8 cellular contexts compared by ENCODE assay signal in genomic region chr22:37643225-37643847, GRCh38. TPM values are rescaled to one million over a fixed set of nuclear protein-coding genes. Genes with fewer than 3 reads are reported as not detected.
DNase-seq lines count a peak whose midpoint lies in the region; ATAC-seq, FAIRE-seq and TF ChIP-seq lines count a peak whose summit lies in the region.

No MANE protein-coding gene starts in this region.

- WGBS in GM12878 (ENCODE audit: insufficient coverage, insufficient replicate concordance, low lambda C conversion rate, missing lambda C conversion rate): 24% methylated on average over 9 of the region's 9 CpGs

- FAIRE-seq in GM12878 (lab: Jason Lieb, UNC): peak; percentile 13

- H3K27me3 ChIP-seq in GM12878 (replicated peaks in 1 of 2; ENCODE audit: control insufficient read depth in 2 of 2, insufficient read depth in 2 of 2, low read length in 1 of 2): no peaks in the 10 kb centered on the region

- no peaks in the 10 kb centered on the region for H4K20me1 ChIP-seq in GM12878 (ENCODE audit: control insufficient read depth, insufficient read depth)

- peaks cover 9 to 25% of the 10 kb centered on the region in 2 experiments; a peak in 3 of 4 replicates for H3K36me3 ChIP-seq in GM12878 (ENCODE audit: control insufficient read depth in 2 of 2, insufficient read depth in 2 of 2, low read length in 1 of 2)

- no TSS peak for BruUV-seq in GM12878 (replicated peaks; lab: Mats Ljungman, UMichigan)

- H3K4me2 ChIP-seq in GM12878 (ENCODE audit: control insufficient read depth, insufficient read depth): peak overlapping the region; percentile 64

- TF ChIP-seq EP300 in GM12878 (IDR thresholded peaks at IDR 0.05; ENCODE audit: borderline replicate concordance in 1 of 2, control insufficient read depth in 1 of 2, low read depth in 2 of 2, low read length in 2 of 2): no peak

- H3K4me3 ChIP-seq in AG04449 (ENCODE audit: low read depth, low read length) (no peak overlapping the region), GM12878 (no peak overlapping the region)

- H2AFZ ChIP-seq in GM12878 (ENCODE audit: control insufficient read depth, low read depth, low read length): no peak overlapping the region

- no peak overlapping the region for H3K9ac ChIP-seq in GM12878 (ENCODE audit: control insufficient read depth, insufficient read depth, low read length)

- in situ Hi-C loops in GM13977 (cut with MboI; ENCODE audit: low pct_unique_long_range_greater_than_20kb, low sequenced_read_pairs, unreplicated experiment): no loop called here
- in situ Hi-C loops in GM12878 (cut with MboI): no loop called here

- intact Hi-C loops in GM12878 (cut with micrococcal nuclease; ENCODE audit: unreplicated experiment): loop anchor here (1.0 kb wide), 1 partner anchor 38 kb away; no protein-coding TSS in a partner anchor

- TF ChIP-seq CTCF in AG04449 (IDR thresholded peaks at IDR 0.05; ENCODE audit: insufficient read depth, low read length, missing control alignments) (peak; percentile 89), GM13977 (IDR thresholded peaks at IDR 0.05; ENCODE audit: extremely low read depth, insufficient read depth, missing control alignments) (peak; percentile 95), GM12878 (IDR thresholded peaks at IDR 0.05 in 2 of 3, conservative IDR thresholded peaks at IDR 0.05 in 1 of 3; ENCODE audit: control insufficient read depth in 2 of 3, extremely low read depth in 1 of 3, insufficient read depth in 1 of 3, low read depth in 3 of 3, low read length in 3 of 3) (peak; percentile 86 to 92 (median 89))

- H3K27ac ChIP-seq in GM12878 (ENCODE audit: control insufficient read depth, insufficient read depth): no peak overlapping the region

- peaks cover 28% of the 10 kb centered on the region for H3K4me1 ChIP-seq in GM12878 (ENCODE audit: control insufficient read depth, insufficient read depth, low read length)

- no peaks in the 10 kb centered on the region for H3K9me3 ChIP-seq in GM12878 (replicated peaks; ENCODE audit: control insufficient read depth, insufficient read depth, low read length)

- peak; percentile 79 for ATAC-seq in GM12878
- ATAC-seq in GM21619 (IDR thresholded peaks at IDR 0.05; ENCODE audit: unreplicated experiment): no peak

- DNase-seq in AG04449 (ENCODE audit: low read depth, low spot score) (no peak), GM13977 (ENCODE audit: low spot score) (peak; percentile 88), NAMALWA (ENCODE audit: low spot score) (peak; percentile 89), UCSD-AML1 (lab: John Stamatoyannopoulos, UW; ENCODE audit: unreplicated experiment) (peak; percentile 84), GM12878 (ENCODE audit: low read depth, low spot score) (no peak), iPS-NIHi7 (ENCODE audit: extremely low spot score) (peak; percentile 88)
- DNase-seq in stimulated activated CD4-positive, alpha-beta T cell treated with anti-CD3 and anti-CD28 coated beads, Interleukin-12 subunit alpha, Interleukin-12 subunit beta, amount 100 ng/mL, for 48 hours (ENCODE audit: low read depth in 2 of 3, low spot score in 1 of 3): peak; percentile 77 to 94 (median 83)

- H3K79me2 ChIP-seq in GM12878 (ENCODE audit: control insufficient read depth, insufficient read depth, low read length): peaks cover 26% of the 10 kb centered on the region

- RAD21 ChIA-PET in GM12878 (lab: Charles Lee; ENCODE audit: unreplicated experiment): interaction anchor here (0.8 to 10.1 kb wide), 15 partner anchors 10 to 263 kb away, joined by 3 to 173 read pairs (median 7); partner anchors contain the start of genes GGA1, LGALS1, MICALL1 and NOL12

- TF ChIP-seq RAD21 in GM12878 (IDR thresholded peaks at IDR 0.05; ENCODE audit: insufficient read depth, low read depth, low read length): peak; percentile 62

- SMC1A ChIA-PET in GM12878 (lab: Charles Lee; ENCODE audit: uncharacterized antibody, unreplicated experiment): interaction anchor here (0.7 to 8.6 kb wide), 12 partner anchors 8 to 106 kb away, joined by 3 to 108 read pairs (median 6); partner anchors contain the start of genes GGA1, LGALS1 and PDXP

- CTCF ChIA-PET in AG04449 (lab: Yijun Ruan, JAX) (interaction anchor here (0.6 to 18.2 kb wide), 40 partner anchors 18 to 220 kb away, joined by 3 to 454 read pairs (median 6); partner anchors contain the start of genes GCAT, LGALS1, NOL12 and PDXP), GM12878 (lab: Yijun Ruan, JAX) (interaction anchor here (0.6 to 15.9 kb wide), 32 partner anchors 8 to 322 kb away, joined by 3 to 396 read pairs (median 4); partner anchors contain the start of genes ANKRD54, GCAT, GGA1 and LGALS1)

- TF ChIP-seq POLR2A in GM12878 (IDR thresholded peaks at IDR 0.05; ENCODE audit: low read depth, low read length): no peak

- POLR2A ChIA-PET in AG04449 (lab: Yijun Ruan, JAX): interaction anchor here (0.6 to 4.2 kb wide), 11 partner anchors 9 to 109 kb away, joined by 3 to 49 read pairs (median 4); partner anchors contain the start of genes LGALS1, NOL12 and PDXP
- POLR2A ChIA-PET in GM12878 (lab: Charles Lee): interaction anchor here (0.6 to 6.0 kb wide), 11 partner anchors 9 to 40 kb away, joined by 3 to 96 read pairs (median 9); partner anchors contain the start of genes GGA1, LGALS1 and PDXP

RNA-seq across cellular contexts. Expression of gene SH3BP1, which starts 3.9 kb away (rescaled TPM):
- total RNA-seq in GM12878 (2013; cell fraction: nucleolus; rRNA removed): 73.5 and 76.3 TPM in 2 replicates
- total RNA-seq in GM12878 (2014; rRNA removed) (34.0 and 37.5 TPM in 2 replicates), GM12878 (2014; rRNA removed; fragmentation: Illumina TruSeq; extraction: Trizol) (16.8 and 17.9 TPM in 2 replicates), GM12878 (2021) (67.0 and 70.5 TPM in 2 replicates)
- 126 TPM for polyA plus RNA-seq in GM12878 (2011; ENCODE audit: low read depth)
- polyA plus RNA-seq in GM12878 (2011; rRNA removed) (14.5 and 27.0 TPM in 2 replicates), GM12878 (2014; fragmentation: Illumina TruSeq; extraction: Trizol) (22.9 and 58.6 TPM in 2 replicates), GM12878 (2014; fragmentation: Nextera tagmentation; extraction: Ambion mirVana) (1 to 10 TPM in 1 of 2 experiments, under 1 TPM in 1; 0.29 to 1.1 TPM), GM12878 (2014; rRNA removed) (31.7 and 43.3 TPM in 2 replicates), GM12878 (2016; fragmentation: Nextera tagmentation; extraction: Ambion mirVana) (1 to 10 TPM; 4.8 to 9.9 TPM)
- 37.4 and 46.9 TPM in 2 replicates for polyA plus RNA-seq in GM12878 (2011; cell fraction: cytosol; rRNA removed)
- polyA plus RNA-seq in GM12878 (2011; cell fraction: nucleus; rRNA removed): 135 and 140 TPM in 2 replicates
- 56.7 and 111 TPM in 2 replicates for polyA plus RNA-seq in GM12878 (2012)
- polyA minus RNA-seq in GM12878 (2011; rRNA and poly(A)+ RNA removed): 39.4 and 47.3 TPM in 2 replicates
- polyA minus RNA-seq in GM12878 (2011; cell fraction: cytosol; rRNA and poly(A)+ RNA removed): 11.4 and 39.4 TPM in 2 replicates
- 33.5 and 50.5 TPM in 2 replicates for polyA minus RNA-seq in GM12878 (2011; cell fraction: nucleus; rRNA and poly(A)+ RNA removed)

RNA-seq across cellular contexts. Expression of gene PDXP, which starts 15.2 kb away (rescaled TPM):
- 7.4 and 8.6 TPM in 2 replicates for total RNA-seq in GM12878 (2013; cell fraction: nucleolus; rRNA removed)
- total RNA-seq in GM12878 (2014; rRNA removed) (36.8 and 41.1 TPM in 2 replicates), GM12878 (2014; rRNA removed; fragmentation: Illumina TruSeq; extraction: Trizol) (27.2 and 29.7 TPM in 2 replicates), GM12878 (2021) (38.6 and 44.7 TPM in 2 replicates)
- polyA plus RNA-seq in GM12878 (2011; ENCODE audit: low read depth): 14.9 TPM
- polyA plus RNA-seq in GM12878 (2011; rRNA removed) (25.4 and 39.4 TPM in 2 replicates), GM12878 (2014; fragmentation: Illumina TruSeq; extraction: Trizol) (30.1 and 40.0 TPM in 2 replicates), GM12878 (2014; fragmentation: Nextera tagmentation; extraction: Ambion mirVana) (10 to 100 TPM in 1 of 2 experiments, 1 to 10 TPM in 1; 9.8 to 15.2 TPM), GM12878 (2014; rRNA removed) (56.7 and 57.9 TPM in 2 replicates), GM12878 (2016; fragmentation: Nextera tagmentation; extraction: Ambion mirVana) (1 to 10 TPM; 4.4 to 4.8 TPM)
- 66.8 and 73.1 TPM in 2 replicates for polyA plus RNA-seq in GM12878 (2011; cell fraction: cytosol; rRNA removed)
- polyA plus RNA-seq in GM12878 (2011; cell fraction: nucleus; rRNA removed): 26.0 and 35.5 TPM in 2 replicates
- 17.7 and 26.5 TPM in 2 replicates for polyA plus RNA-seq in GM12878 (2012)
- polyA minus RNA-seq in GM12878 (2011; rRNA and poly(A)+ RNA removed): 22.2 and 37.3 TPM in 2 replicates
- polyA minus RNA-seq in GM12878 (2011; cell fraction: cytosol; rRNA and poly(A)+ RNA removed): 11.4 and 17.4 TPM in 2 replicates
- 7.3 and 9.7 TPM in 2 replicates for polyA minus RNA-seq in GM12878 (2011; cell fraction: nucleus; rRNA and poly(A)+ RNA removed)

RNA-seq across cellular contexts. Expression of gene LGALS1, which starts 32.1 kb away (rescaled TPM):
- 71.4 and 74.1 TPM in 2 replicates for total RNA-seq in GM12878 (2013; cell fraction: nucleolus; rRNA removed)
- total RNA-seq in GM12878 (2014; rRNA removed) (1,028 and 1,163 TPM in 2 replicates), GM12878 (2014; rRNA removed; fragmentation: Illumina TruSeq; extraction: Trizol) (508 and 518 TPM in 2 replicates), GM12878 (2021) (636 and 637 TPM in 2 replicates)
- 1,837 TPM for polyA plus RNA-seq in GM12878 (2011; ENCODE audit: low read depth)
- polyA plus RNA-seq in GM12878 (2011; rRNA removed) (690 and 1,889 TPM in 2 replicates), GM12878 (2014; fragmentation: Illumina TruSeq; extraction: Trizol) (56.5 and 312 TPM in 2 replicates), GM12878 (2014; fragmentation: Nextera tagmentation; extraction: Ambion mirVana) (100 to 1,000 TPM; 571 TPM), GM12878 (2014; rRNA removed) (1,386 and 1,631 TPM in 2 replicates), GM12878 (2016; fragmentation: Nextera tagmentation; extraction: Ambion mirVana) (100 to 1,000 TPM; 777 to 791 TPM)
- 2,989 and 3,872 TPM in 2 replicates for polyA plus RNA-seq in GM12878 (2011; cell fraction: cytosol; rRNA removed)
- polyA plus RNA-seq in GM12878 (2011; cell fraction: nucleus; rRNA removed): 1,936 and 2,514 TPM in 2 replicates
- 1,111 and 1,241 TPM in 2 replicates for polyA plus RNA-seq in GM12878 (2012)
- 796 and 1,494 TPM in 2 replicates for polyA minus RNA-seq in GM12878 (2011; rRNA and poly(A)+ RNA removed)
- polyA minus RNA-seq in GM12878 (2011; cell fraction: cytosol; rRNA and poly(A)+ RNA removed): 213 and 229 TPM in 2 replicates
- 191 and 194 TPM in 2 replicates for polyA minus RNA-seq in GM12878 (2011; cell fraction: nucleus; rRNA and poly(A)+ RNA removed)

RNA-seq across cellular contexts. Expression of gene GGA1, which starts 34.7 kb away (rescaled TPM):
- total RNA-seq in GM12878 (2013; cell fraction: nucleolus; rRNA removed): 185 and 204 TPM in 2 replicates
- 43.1 and 53.4 TPM in 2 replicates for total RNA-seq in GM12878 (2014; rRNA removed)
- 29.1 and 30.4 TPM in 2 replicates for total RNA-seq in GM12878 (2014; rRNA removed; fragmentation: Illumina TruSeq; extraction: Trizol)
- total RNA-seq in GM12878 (2021): 55.0 and 63.4 TPM in 2 replicates
- polyA plus RNA-seq in GM12878 (2011; ENCODE audit: low read depth): 20.6 TPM
- polyA plus RNA-seq in GM12878 (2011; rRNA removed): 38.7 and 43.7 TPM in 2 replicates
- 29.0 and 49.3 TPM in 2 replicates for polyA plus RNA-seq in GM12878 (2011; cell fraction: cytosol; rRNA removed)
- 214 and 255 TPM in 2 replicates for polyA plus RNA-seq in GM12878 (2011; cell fraction: nucleus; rRNA removed)
- 46.2 and 48.1 TPM in 2 replicates for polyA plus RNA-seq in GM12878 (2012)
- polyA plus RNA-seq in GM12878 (2014; fragmentation: Illumina TruSeq; extraction: Trizol): 23.4 and 31.6 TPM in 2 replicates
- 1 to 10 TPM; 1.4 to 4.8 TPM for polyA plus RNA-seq in GM12878 (2014; fragmentation: Nextera tagmentation; extraction: Ambion mirVana)
- polyA plus RNA-seq in GM12878 (2014; rRNA removed): 77.8 and 79.4 TPM in 2 replicates
- polyA plus RNA-seq in GM12878 (2016; fragmentation: Nextera tagmentation; extraction: Ambion mirVana): 10 to 100 TPM; 45.0 to 48.0 TPM
- 30.1 and 54.2 TPM in 2 replicates for polyA minus RNA-seq in GM12878 (2011; rRNA and poly(A)+ RNA removed)
- 15.8 and 17.6 TPM in 2 replicates for polyA minus RNA-seq in GM12878 (2011; cell fraction: cytosol; rRNA and poly(A)+ RNA removed)
- 45.1 and 75.9 TPM in 2 replicates for polyA minus RNA-seq in GM12878 (2011; cell fraction: nucleus; rRNA and poly(A)+ RNA removed)

RNA-seq across cellular contexts. Expression of gene NOL12, which starts 42.8 kb away (rescaled TPM):
- 24.0 and 33.8 TPM in 2 replicates for total RNA-seq in GM12878 (2013; cell fraction: nucleolus; rRNA removed)
- total RNA-seq in GM12878 (2014; rRNA removed) (42.1 and 43.2 TPM in 2 replicates), GM12878 (2014; rRNA removed; fragmentation: Illumina TruSeq; extraction: Trizol) (34.2 and 40.5 TPM in 2 replicates), GM12878 (2021) (36.5 and 37.0 TPM in 2 replicates)
- polyA plus RNA-seq in GM12878 (2011; ENCODE audit: low read depth): 10.0 TPM
- polyA plus RNA-seq in GM12878 (2011; rRNA removed) (23.1 and 25.8 TPM in 2 replicates), GM12878 (2014; fragmentation: Illumina TruSeq; extraction: Trizol) (15.5 and 43.2 TPM in 2 replicates), GM12878 (2014; fragmentation: Nextera tagmentation; extraction: Ambion mirVana) (10 to 100 TPM in 1 of 2 experiments, 1 to 10 TPM in 1; 3.3 to 12.9 TPM), GM12878 (2014; rRNA removed) (41.7 and 49.8 TPM in 2 replicates), GM12878 (2016; fragmentation: Nextera tagmentation; extraction: Ambion mirVana) (10 to 100 TPM; 64.6 to 69.4 TPM)
- polyA plus RNA-seq in GM12878 (2011; cell fraction: cytosol; rRNA removed): 22.1 and 36.9 TPM in 2 replicates
- polyA plus RNA-seq in GM12878 (2011; cell fraction: nucleus; rRNA removed): 38.6 and 48.7 TPM in 2 replicates
- 14.2 and 20.3 TPM in 2 replicates for polyA plus RNA-seq in GM12878 (2012)
- polyA minus RNA-seq in GM12878 (2011; rRNA and poly(A)+ RNA removed): 5.6 and 12.4 TPM in 2 replicates
- polyA minus RNA-seq in GM12878 (2011; cell fraction: cytosol; rRNA and poly(A)+ RNA removed): 9.0 and 9.5 TPM in 2 replicates
- polyA minus RNA-seq in GM12878 (2011; cell fraction: nucleus; rRNA and poly(A)+ RNA removed): 5.2 and 12.5 TPM in 2 replicates

Comparison
In these comparisons a context has a peak if more than half of its experiments do, and no peak if none do; other contexts are left out.
1. DNase-seq: peak in GM13977 (single experiment), NAMALWA (single experiment), UCSD-AML1 (single experiment), iPS-NIHi7 (single experiment) and stimulated activated CD4-positive, alpha-beta T cell treated with anti-CD3 and anti-CD28 coated beads, Interleukin-12 subunit alpha, Interleukin-12 subunit beta, amount 100 ng/mL, for 48 hours (3 of 3); none in AG04449 (single experiment) and GM12878 (single experiment).
2. Peak in every context shown above with its lines, with median percentiles within 50 percentile points of each other: CTCF ChIP-seq.